Comparison of ENCODE assay signal across 20 cellular contexts in the genomic region with DNA sequence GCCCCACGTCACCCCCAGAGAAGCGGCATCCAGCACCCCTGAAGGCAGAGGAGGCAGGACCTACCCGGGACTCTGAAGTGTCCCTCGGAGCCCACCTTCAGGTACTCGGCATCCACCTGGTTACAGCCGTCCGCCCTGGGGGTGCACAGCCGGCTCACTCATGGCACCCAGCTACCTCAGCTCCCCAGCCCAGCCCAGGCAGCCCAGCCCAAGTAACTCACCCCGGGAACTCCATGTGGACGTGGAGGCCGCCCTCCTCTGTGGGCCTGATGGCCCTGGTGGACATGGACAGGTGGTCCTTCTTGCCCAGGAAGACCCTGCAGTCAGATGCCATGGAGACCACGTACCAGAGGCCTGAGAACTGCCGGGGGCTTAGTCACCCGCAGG. TPM values are rescaled to one million over a fixed set of nuclear protein-coding genes. Genes with fewer than 3 reads are reported as not detected.
DNase-seq lines count a peak whose midpoint lies in the region; ATAC-seq, FAIRE-seq and TF ChIP-seq lines count a peak whose summit lies in the region.
"Had no signal": no experiment of that assay in that cellular context is flagged by ENCODE, and none has a peak within 500 bp of the region (broad histone marks: within the 10 kb centered on the region; RNA-seq: fewer than 3 reads in every experiment).

No MANE protein-coding gene starts in this region.

- TF ChIP-seq CTCF in A549 (IDR thresholded peaks at IDR 0.05) (no peak), kidney (IDR thresholded peaks at IDR 0.05; ENCODE audit: borderline replicate concordance, extremely low read depth, insufficient read depth) (no peak), GM13976 (IDR thresholded peaks at IDR 0.05; ENCODE audit: borderline replicate concordance, control extremely low read depth, extremely low read depth, insufficient read depth, missing control alignments) (no peak)

- H3K4me2 ChIP-seq in A549 = peak overlapping the region; percentile 66; the same call in 1 of the 3 replicates

- H3K4me1 ChIP-seq in A549 = peaks cover 16% of the 10 kb centered on the region
- peaks cover 33% of the 10 kb centered on the region for H3K4me1 ChIP-seq in HUES6 (ENCODE audit: control insufficient read depth, insufficient read depth, low read length)
- no peaks in the 10 kb centered on the region for H3K4me1 ChIP-seq in kidney (ENCODE audit: control insufficient read depth in 1 of 2, insufficient read depth in 1 of 2, low read depth in 1 of 2, low read length in 2 of 2)
- H3K4me1 ChIP-seq: pancreas, right lobe of liver, uterus had no signal

- FAIRE-seq in A549 (lab: Jason Lieb, UNC) (no peak), kidney (lab: Jason Lieb, UNC) (no peak)
- FAIRE-seq: pancreas had no signal

- no peak for TF ChIP-seq EP300 in A549 (IDR thresholded peaks at IDR 0.05)

- no peak for TF ChIP-seq RAD21 in A549 (conservative IDR thresholded peaks at IDR 0.05 in 1 of 2, IDR thresholded peaks at IDR 0.05 in 1 of 2)

- H3K27me3 ChIP-seq in HUES6 (ENCODE audit: control insufficient read depth, insufficient read depth, low read length) = no peaks in the 10 kb centered on the region; the same call in 1 of the 2 replicates
- H3K27me3 ChIP-seq: pancreas, right lobe of liver, uterus had no signal

- no peaks in the 10 kb centered on the region for H3K36me3 ChIP-seq in HUES6 (ENCODE audit: control insufficient read depth, insufficient read depth, low read length)
- H3K36me3 ChIP-seq in kidney (ENCODE audit: control insufficient read depth in 1 of 2, insufficient read depth in 2 of 2, low read length in 2 of 2) = no peaks in the 10 kb centered on the region
- H3K36me3 ChIP-seq: MG63, pancreas, right lobe of liver, uterus had no signal

- TF ChIP-seq POLR2A in A549 (IDR thresholded peaks at IDR 0.05; ENCODE audit: low read length) = no peak

- no peak for DNase-seq in A549 (ENCODE audit: low read depth in 1 of 2, low spot score in 1 of 2)
- peak; percentile 73 for DNase-seq in kidney
- no peak for DNase-seq in T-helper 1 cell
- DNase-seq in GM13976 (ENCODE audit: low spot score) = no peak
- DNase-seq: activated CD4-positive, alpha-beta T cell treated with anti-CD3 and anti-CD28 coated beads for 1 hour; foreskin melanocyte; NCI-H524 treated with DMSO at 0.1 percent for 48 hours had no signal

- no peak for ATAC-seq in A549
- no peak for ATAC-seq in GM21367 (IDR thresholded peaks at IDR 0.05; ENCODE audit: unreplicated experiment)

- 88% methylated on average over 14 of the region's 14 CpGs for WGBS in A549 (ENCODE audit: missing lambda C conversion rate)

- intact Hi-C loops in kidney (cut with DNase I) = no loop called here

- H3K4me3 ChIP-seq in A549 = no peak overlapping the region
- H3K4me3 ChIP-seq in HUES6 (ENCODE audit: low read depth, low read length) = peak overlapping the region; percentile 52; the same call in 1 of the 2 replicates
- no peak overlapping the region for H3K4me3 ChIP-seq in kidney (ENCODE audit: low read length in 2 of 2)
- H3K4me3 ChIP-seq: MG63, pancreas, right lobe of liver, uterus had no signal

- H3K27ac ChIP-seq in A549 (0 out of 6 replicates have a peak overlapping the region, but pooled peaks of 1 of the 2 experiments have one; percentile 36), HUES6 (ENCODE audit: low read depth, low read length) (no peak overlapping the region), kidney (ENCODE audit: low read depth in 2 of 2, low read length in 2 of 2) (no peak overlapping the region)
- H3K27ac ChIP-seq: pancreas, right lobe of liver, uterus had no signal

- POLR2A ChIA-PET in A549 (lab: Yijun Ruan, JAX) = interaction anchor here (1.3 kb wide), 1 partner anchor 36 kb away, joined by 4 read pairs; no protein-coding TSS in a partner anchor

- no peaks in the 10 kb centered on the region for H3K9me3 ChIP-seq in A549
- no peaks in the 10 kb centered on the region for H3K9me3 ChIP-seq in HUES6 (ENCODE audit: control insufficient read depth, insufficient read depth, low read depth, low read length)
- no peaks in the 10 kb centered on the region for H3K9me3 ChIP-seq in kidney (ENCODE audit: control insufficient read depth in 1 of 2, low read length in 2 of 2)
- H3K9me3 ChIP-seq: MG63, pancreas, right lobe of liver, uterus had no signal

- H3K9ac ChIP-seq in HUES6 (ENCODE audit: low read length) = peak overlapping the region; percentile 12
- no peak overlapping the region for H3K9ac ChIP-seq in kidney (ENCODE audit: low read length in 2 of 2)

- in situ Hi-C loops in GM13976 (cut with MboI; ENCODE audit: low sequenced_read_pairs, unreplicated experiment) = no loop called here

- CTCF ChIA-PET in A549 (lab: Yijun Ruan, JAX) = interaction anchor here (1.0 to 28.0 kb wide), 4 partner anchors 15 to 265 kb away, joined by 3 to 625 read pairs (median 8); a partner anchor contains a TSS

TF ChIP-seq in A549, 52 proteins besides CTCF, POLR2A, EP300 and RAD21:
- no peak for TF ChIP-seq POLR2AphosphoS2 (conservative IDR thresholded peaks at IDR 0.05; ENCODE audit: low read length)
- no peak for TF ChIP-seq HEYL (CRISPR knock-in tag; IDR thresholded peaks at IDR 0.05)
- no peak for TF ChIP-seq EHF (CRISPR knock-in tag; IDR thresholded peaks at IDR 0.05)

RNA-seq across cellular contexts. Expression of a gene that starts 0.7 kb away (rescaled TPM):
- polyA plus RNA-seq in A549 (2011; rRNA removed) = 0.10 and 0.24 TPM in 2 replicates
- polyA plus RNA-seq in A549 (2012; cell fraction: cytosol; rRNA removed) = 0.05 and 0.08 TPM in 2 replicates
- polyA plus RNA-seq in A549 (2012; cell fraction: nucleus; rRNA removed) = 0.18 and 0.20 TPM in 2 replicates
- 0.07 to 0.09 TPM in 2 of 3 replicates, not detected in the other for polyA plus RNA-seq in A549 (2017; fragmentation: RNase III; extraction: RNeasy Plus Mini Kit Qiagen cat#74134 plus additional on column Dnase treatment)
- polyA minus RNA-seq in A549 (2011; rRNA and poly(A)+ RNA removed) = not detected in 2 replicates
- total RNA-seq in kidney = not detected
- not detected for polyA plus RNA-seq in kidney (ENCODE audit: insufficient read depth, low read depth, low replicate concordance)
- total RNA-seq: activated CD8-positive, alpha-beta memory T cell treated with anti-CD3 and anti-CD28 coated beads for 36 hours; activated naive CD4-positive, alpha-beta T cell treated with anti-CD3 and anti-CD28 coated beads, Interleukin-2, amount 50 U/mL, for 72 hours; activated T-cell treated with anti-CD3 and anti-CD28 coated beads, Interleukin-2, amount 50 U/mL, for 72 hours; cerebellum; naive thymus-derived CD8-positive, alpha-beta T cell; pancreas; right lobe of liver; uterus had no signal
- polyA plus RNA-seq: esophagus; naive thymus-derived CD8-positive, alpha-beta T cell; pancreas had no signal

RNA-seq across cellular contexts. Expression of a gene that starts 5.6 kb away (rescaled TPM):
- not detected in 2 replicates for polyA plus RNA-seq in A549 (2011; rRNA removed)
- polyA plus RNA-seq in A549 (2012; cell fraction: cytosol; rRNA removed) = not detected in 2 replicates
- polyA plus RNA-seq in A549 (2012; cell fraction: nucleus; rRNA removed) = 0.05 TPM in 1 of 2 replicates, not detected in the other
- polyA plus RNA-seq in A549 (2017; fragmentation: RNase III; extraction: RNeasy Plus Mini Kit Qiagen cat#74134 plus additional on column Dnase treatment) = not detected in 3 replicates
- polyA minus RNA-seq in A549 (2011; rRNA and poly(A)+ RNA removed) = not detected in 2 replicates
- total RNA-seq in kidney = not detected
- polyA plus RNA-seq in kidney (ENCODE audit: insufficient read depth, low read depth, low replicate concordance) = not detected
- total RNA-seq: activated CD8-positive, alpha-beta memory T cell treated with anti-CD3 and anti-CD28 coated beads for 36 hours; activated naive CD4-positive, alpha-beta T cell treated with anti-CD3 and anti-CD28 coated beads, Interleukin-2, amount 50 U/mL, for 72 hours; activated T-cell treated with anti-CD3 and anti-CD28 coated beads, Interleukin-2, amount 50 U/mL, for 72 hours; cerebellum; mesenteric fat pad; pancreas; right lobe of liver had no signal
- polyA plus RNA-seq: esophagus; naive thymus-derived CD8-positive, alpha-beta T cell; pancreas had no signal

RNA-seq across cellular contexts. Expression of a gene that starts 15.3 kb away (rescaled TPM):
- not detected in 2 replicates for polyA plus RNA-seq in A549 (2011; rRNA removed)
- not detected in 2 replicates for polyA plus RNA-seq in A549 (2012; cell fraction: cytosol; rRNA removed)
- not detected in 2 replicates for polyA plus RNA-seq in A549 (2012; cell fraction: nucleus; rRNA removed)
- not detected in 3 replicates for polyA plus RNA-seq in A549 (2017; fragmentation: RNase III; extraction: RNeasy Plus Mini Kit Qiagen cat#74134 plus additional on column Dnase treatment)
- not detected in 2 replicates for polyA minus RNA-seq in A549 (2011; rRNA and poly(A)+ RNA removed)
- 16.0 TPM for total RNA-seq in kidney
- not detected for polyA plus RNA-seq in kidney (ENCODE audit: insufficient read depth, low read depth, low replicate concordance)
- total RNA-seq: activated CD8-positive, alpha-beta memory T cell treated with anti-CD3 and anti-CD28 coated beads for 36 hours; activated naive CD4-positive, alpha-beta T cell treated with anti-CD3 and anti-CD28 coated beads, Interleukin-2, amount 50 U/mL, for 72 hours; activated T-cell treated with anti-CD3 and anti-CD28 coated beads, Interleukin-2, amount 50 U/mL, for 72 hours; cerebellum; naive thymus-derived CD8-positive, alpha-beta T cell had no signal
- polyA plus RNA-seq: naive thymus-derived CD8-positive, alpha-beta T cell had no signal

RNA-seq across cellular contexts. Expression of a gene that starts 20.9 kb away (rescaled TPM):
- polyA plus RNA-seq in A549 (2011; rRNA removed) (not detected in 2 replicates), A549 (2017; fragmentation: RNase III; extraction: RNeasy Plus Mini Kit Qiagen cat#74134 plus additional on column Dnase treatment) (not detected in 3 replicates), kidney (ENCODE audit: insufficient read depth, low read depth, low replicate concordance) (3.9 TPM)
- polyA plus RNA-seq in A549 (2012; cell fraction: cytosol; rRNA removed) = not detected in 2 replicates
- polyA plus RNA-seq in A549 (2012; cell fraction: nucleus; rRNA removed) = not detected in 2 replicates
- not detected in 2 replicates for polyA minus RNA-seq in A549 (2011; rRNA and poly(A)+ RNA removed)
- total RNA-seq in kidney = 8.4 TPM
- total RNA-seq: cerebellum had no signal

RNA-seq across cellular contexts. Expression of a gene that starts 27.5 kb away (rescaled TPM):
- 64.5 and 78.0 TPM in 2 replicates for polyA plus RNA-seq in A549 (2011; rRNA removed)
- 104 and 117 TPM in 2 replicates for polyA plus RNA-seq in A549 (2012; cell fraction: cytosol; rRNA removed)
- 75.8 and 78.8 TPM in 2 replicates for polyA plus RNA-seq in A549 (2012; cell fraction: nucleus; rRNA removed)
- 69.9 to 71.0 TPM (median 70.7 TPM) in 3 replicates for polyA plus RNA-seq in A549 (2017; fragmentation: RNase III; extraction: RNeasy Plus Mini Kit Qiagen cat#74134 plus additional on column Dnase treatment)
- 27.4 and 35.2 TPM in 2 replicates for polyA minus RNA-seq in A549 (2011; rRNA and poly(A)+ RNA removed)
- 96.5 TPM for total RNA-seq in kidney
- polyA plus RNA-seq in kidney (ENCODE audit: insufficient read depth, low read depth, low replicate concordance) = 403 TPM
